Comparison of ENCODE assay signal across 28 cellular contexts in genomic region chr15:70079831-70080230, GRCh38.
"Had no signal": no experiment of that assay in that cellular context is flagged by ENCODE, and none has a peak within 500 bp of the region (broad histone marks: within the 10 kb centered on the region; RNA-seq: fewer than 3 reads in every experiment).

No MANE protein-coding gene starts in this region.

- H3K4me1 ChIP-seq: foreskin keratinocyte, parathyroid adenoma had no signal

- H3K79me2 ChIP-seq: parathyroid adenoma had no signal

- H3K27ac ChIP-seq: foreskin keratinocyte, heart right ventricle, left ventricle myocardium inferior, parathyroid adenoma, right atrium auricular region, testis, WERI-Rb-1 had no signal

- H3K9me3 Mint-ChIP-seq: activated CD4-positive, alpha-beta memory T cell treated with anti-CD3 and anti-CD28 coated beads for 36 hours; activated naive CD4-positive, alpha-beta T cell treated with anti-CD3 and anti-CD28 coated beads, Interleukin-2, amount 50 U/mL, for 72 hours; activated T-cell treated with anti-CD3 and anti-CD28 coated beads, Interleukin-2, amount 50 U/mL, for 24 hours; activated T-helper 17 cell treated with anti-CD3 and anti-CD28 coated beads, Interleukin-2, amount 50 U/mL, for 72 hours; central memory CD8-positive, alpha-beta T cell; dendritic cell treated with granulocyte-macrophage colony-stimulating factor and Interleukin-4, amounts not matched to agents 40 ng/mL and 50 ng/mL, for 4 days; endodermal cell; nephron; T-helper 1 cell treated with Interleukin-12 subunit alpha and Interleukin-12 subunit beta and Interleukin-4 antibody, amounts not matched to agents 30 μg/mL and 1 μg/mL, for 36 hours had no signal

- H2AFZ ChIP-seq: parathyroid adenoma had no signal

- FAIRE-seq: bronchial epithelial cell, TTC549, urothelium cell line had no signal

- H3K9me3 ChIP-seq: esophagus muscularis mucosa, heart right ventricle, left ventricle myocardium inferior, neutrophil, right atrium auricular region, testis, transverse colon had no signal

- H3K27ac Mint-ChIP-seq: activated CD4-positive, alpha-beta memory T cell treated with anti-CD3 and anti-CD28 coated beads for 36 hours; activated naive CD4-positive, alpha-beta T cell treated with anti-CD3 and anti-CD28 coated beads, Interleukin-2, amount 50 U/mL, for 72 hours; activated T-cell treated with anti-CD3 and anti-CD28 coated beads, Interleukin-2, amount 50 U/mL, for 24 hours; activated T-helper 17 cell treated with anti-CD3 and anti-CD28 coated beads, Interleukin-2, amount 50 U/mL, for 72 hours; dendritic cell treated with granulocyte-macrophage colony-stimulating factor and Interleukin-4, amounts not matched to agents 40 ng/mL and 50 ng/mL, for 4 days; nephron; T-helper 1 cell treated with Interleukin-12 subunit alpha and Interleukin-12 subunit beta and Interleukin-4 antibody, amounts not matched to agents 30 μg/mL and 1 μg/mL, for 36 hours had no signal

- H3K27me3 ChIP-seq: esophagus muscularis mucosa, foreskin keratinocyte, neutrophil, right atrium auricular region, testis, transverse colon had no signal

- DNase-seq: activated CD4-positive, alpha-beta memory T cell treated with anti-CD3 and anti-CD28 coated beads for 36 hours; activated CD4-positive, alpha-beta T cell treated with anti-CD3 and anti-CD28 coated beads for 48 hours; activated CD8-positive, alpha-beta memory T cell treated with anti-CD3 and anti-CD28 coated beads, Interleukin-2, amount 50 U/mL, for 48 hours; activated T-cell treated with anti-CD3 and anti-CD28 coated beads, Interleukin-2, amount 50 U/mL, for 24 hours; endodermal cell; foreskin keratinocyte; heart right ventricle; left ventricle myocardium inferior; stimulated activated CD4-positive, alpha-beta T cell treated with anti-CD3 and anti-CD28 coated beads, Interleukin-2, amount 100 ng/mL, for 48 hours; stimulated activated naive CD4-positive, alpha-beta T cell treated with Interleukin-2 at 50 U/mL for 16 hours; T-helper 9 cell; testis; transverse colon; WERI-Rb-1 had no signal

- H3K9ac ChIP-seq: parathyroid adenoma had no signal

- H3K4me3 ChIP-seq: esophagus muscularis mucosa, heart right ventricle, left ventricle myocardium inferior, right atrium auricular region, testis, transverse colon had no signal

- ATAC-seq: activated CD4-positive, CD25-positive, alpha-beta regulatory T cell treated with anti-CD3 and anti-CD28 coated beads, Interleukin-2, amount 50 U/mL, for 24 hours; activated naive CD4-positive, alpha-beta T cell treated with anti-CD3 and anti-CD28 coated beads, Interleukin-2, amount 50 U/mL, for 72 hours; activated T-helper 17 cell treated with anti-CD3 and anti-CD28 coated beads, Interleukin-2, amount 50 U/mL, for 72 hours; foreskin keratinocyte; heart right ventricle had no signal

- H3K27me3 Mint-ChIP-seq: activated CD4-positive, alpha-beta memory T cell treated with anti-CD3 and anti-CD28 coated beads for 36 hours; activated T-cell treated with anti-CD3 and anti-CD28 coated beads, Interleukin-2, amount 50 U/mL, for 24 hours; activated T-helper 17 cell treated with anti-CD3 and anti-CD28 coated beads, Interleukin-2, amount 50 U/mL, for 72 hours; central memory CD8-positive, alpha-beta T cell; dendritic cell treated with granulocyte-macrophage colony-stimulating factor and Interleukin-4, amounts not matched to agents 40 ng/mL and 50 ng/mL, for 4 days had no signal

- H3K4me3 Mint-ChIP-seq: activated CD4-positive, alpha-beta memory T cell treated with anti-CD3 and anti-CD28 coated beads for 36 hours; activated T-cell treated with anti-CD3 and anti-CD28 coated beads, Interleukin-2, amount 50 U/mL, for 24 hours; activated T-helper 17 cell treated with anti-CD3 and anti-CD28 coated beads, Interleukin-2, amount 50 U/mL, for 72 hours; central memory CD8-positive, alpha-beta T cell; dendritic cell treated with granulocyte-macrophage colony-stimulating factor and Interleukin-4, amounts not matched to agents 40 ng/mL and 50 ng/mL, for 4 days; endodermal cell; nephron; T-helper 1 cell treated with Interleukin-12 subunit alpha and Interleukin-12 subunit beta and Interleukin-4 antibody, amounts not matched to agents 30 μg/mL and 1 μg/mL, for 36 hours had no signal
